In genomic region chr20:43492101-43492500, GRCh38 we compare ENCODE assay signal across 15 cellular contexts. TPM values are rescaled to one million over a fixed set of nuclear protein-coding genes. Genes with fewer than 3 reads are reported as not detected.
DNase-seq lines count a peak whose midpoint lies in the region; ATAC-seq and TF ChIP-seq lines count a peak whose summit lies in the region.
"Had no signal": no experiment of that assay in that cellular context is flagged by ENCODE, and none has a peak within 500 bp of the region (broad histone marks: within the 10 kb centered on the region; RNA-seq: fewer than 3 reads in every experiment).

No MANE protein-coding gene starts in this region.

- POLR2A ChIA-PET in OCI-LY7 (lab: Charles Lee), result no interaction called here

- no peak overlapping the region for H3K4me2 ChIP-seq in OCI-LY7 (ENCODE audit: low read length)

- intact Hi-C loops in OCI-LY7 (cut with micrococcal nuclease; ENCODE audit: unreplicated experiment) (no loop called here), heart left ventricle (cut with DNase I) (no loop called here)

- peaks cover 3% of the 10 kb centered on the region for H3K27me3 Mint-ChIP-seq in activated naive CD4-positive, alpha-beta T cell treated with anti-CD3 and anti-CD28 coated beads, Interleukin-2, amount 10 ng/mL, durations not matched to agents 7 days and 5 days

- CTCF ChIA-PET in activated naive CD4-positive, alpha-beta T cell treated with anti-CD3 and anti-CD28 coated beads, Interleukin-2, amount 10 ng/mL, durations not matched to agents 7 days and 5 days (lab: Charles Lee), result interaction anchor here (0.9 to 1.5 kb wide), 2 partner anchors 16 to 17 kb away, joined by 3 read pairs; no protein-coding TSS in a partner anchor
- CTCF ChIA-PET in OCI-LY7 (lab: Charles Lee; ENCODE audit: unreplicated experiment), result no interaction called here

- no peaks in the 10 kb centered on the region for H4K20me1 ChIP-seq in OCI-LY7 (ENCODE audit: insufficient read depth, low read length)

- no peak overlapping the region for H3K4me3 Mint-ChIP-seq in activated naive CD4-positive, alpha-beta T cell treated with anti-CD3 and anti-CD28 coated beads, Interleukin-2, amount 10 ng/mL, durations not matched to agents 7 days and 5 days
- H3K4me3 Mint-ChIP-seq: activated naive CD8-positive, alpha-beta T cell; H9; WTC11 had no signal

- no peaks in the 10 kb centered on the region for H3K27me3 ChIP-seq in heart left ventricle
- H3K27me3 ChIP-seq: transverse colon had no signal

- no peak overlapping the region for H2AFZ ChIP-seq in OCI-LY7 (ENCODE audit: low read length)

- TF ChIP-seq CTCF in OCI-LY7 (conservative IDR thresholded peaks at IDR 0.05; ENCODE audit: low read length), result no peak
- no peak for TF ChIP-seq CTCF in heart left ventricle (IDR thresholded peaks at IDR 0.05)

- no peak overlapping the region for H3K27ac ChIP-seq in OCI-LY7 (ENCODE audit: low read depth, low read length, poor library complexity, severe bottlenecking)
- no peak overlapping the region for H3K27ac ChIP-seq in heart left ventricle
- H3K27ac ChIP-seq: psoas muscle, transverse colon had no signal

- H3K4me1 ChIP-seq in OCI-LY7 (ENCODE audit: insufficient read depth, low read length, poor library complexity, severe bottlenecking), result no peaks in the 10 kb centered on the region
- H3K4me1 ChIP-seq in heart left ventricle, result no peaks in the 10 kb centered on the region
- H3K4me1 ChIP-seq: psoas muscle, transverse colon had no signal

- BruUV-seq in OCI-LY7 (replicated peaks; lab: Mats Ljungman, UMichigan), result no TSS peak

- H3K9me3 ChIP-seq in OCI-LY7 (ENCODE audit: low read length) (no peaks in the 10 kb centered on the region), heart left ventricle (peaks cover 0 to 6% (median 0%) of the 10 kb centered on the region in 12 donors)
- H3K9me3 ChIP-seq: psoas muscle, transverse colon had no signal

- peaks cover 11 to 18% of the 10 kb centered on the region in 2 donors for H3K36me3 Mint-ChIP-seq in activated naive CD4-positive, alpha-beta T cell treated with anti-CD3 and anti-CD28 coated beads, Interleukin-2, amount 50 U/mL, for 72 hours
- H3K36me3 Mint-ChIP-seq in activated naive CD4-positive, alpha-beta T cell treated with anti-CD3 and anti-CD28 coated beads, Interleukin-2, amount 10 ng/mL, durations not matched to agents 7 days and 5 days, result no peaks in the 10 kb centered on the region

- H3K9me2 ChIP-seq in OCI-LY7 (ENCODE audit: insufficient read depth, low read length), result no peaks in the 10 kb centered on the region

- peaks cover 2% of the 10 kb centered on the region for H3K4me1 Mint-ChIP-seq in activated naive CD4-positive, alpha-beta T cell treated with anti-CD3 and anti-CD28 coated beads, Interleukin-2, amount 10 ng/mL, durations not matched to agents 7 days and 5 days
- H3K4me1 Mint-ChIP-seq: H9, WTC11 had no signal

- H3K4me3 ChIP-seq in OCI-LY7 (ENCODE audit: low read depth, low read length, poor library complexity, severe bottlenecking) (no peak overlapping the region), heart left ventricle (no peak overlapping the region)
- H3K4me3 ChIP-seq: psoas muscle, transverse colon had no signal

- TF ChIP-seq POLR2A in heart left ventricle (IDR thresholded peaks at IDR 0.05), result no peak

- peak; percentile 91 to 100 for ATAC-seq in activated naive CD4-positive, alpha-beta T cell treated with anti-CD3 and anti-CD28 coated beads, Interleukin-2, amount 50 U/mL, for 72 hours
- ATAC-seq in GM21786 (IDR thresholded peaks at IDR 0.05; ENCODE audit: unreplicated experiment) (peak; percentile 81), HG03565 (IDR thresholded peaks at IDR 0.05; ENCODE audit: unreplicated experiment) (peak; percentile 98), heart left ventricle (no peak)
- ATAC-seq in stimulated activated naive CD8-positive, alpha-beta T cell treated with anti-CD3 and anti-CD28 coated beads, Interleukin-15, Interleukin-2, amounts not matched to agents 100 U/mL and 50 U/mL, for 24 hours, result peak; percentile 80
- ATAC-seq: psoas muscle, WTC11 had no signal

- no peak for DNase-seq in activated naive CD4-positive, alpha-beta T cell treated with anti-CD3 and anti-CD28 coated beads, Interleukin-2, amount 50 U/mL, for 72 hours (ENCODE audit: low spot score in 2 of 2)
- no peak for DNase-seq in activated naive CD4-positive, alpha-beta T cell treated with anti-CD3 and anti-CD28 coated beads, Interleukin-2, amount 10 ng/mL, durations not matched to agents 7 days and 5 days
- no peak for DNase-seq in stimulated activated naive CD8-positive, alpha-beta T cell treated with anti-CD3 and anti-CD28 coated beads, Interleukin-15, Interleukin-2, amounts not matched to agents 100 U/mL and 50 U/mL, for 24 hours
- DNase-seq in DMS 273 (lab: John Stamatoyannopoulos, UW; ENCODE audit: unreplicated experiment) (no peak), OCI-LY7 (ENCODE audit: low spot score) (no peak), heart left ventricle (no peak)
- DNase-seq: H9, mesendoderm, NCI-H187, psoas muscle, transverse colon had no signal

- H3K36me3 ChIP-seq in OCI-LY7 (ENCODE audit: insufficient read depth, low read length) (no peaks in the 10 kb centered on the region), heart left ventricle (no peaks in the 10 kb centered on the region)
- H3K36me3 ChIP-seq: transverse colon had no signal

- WGBS in heart left ventricle, 4 donors, result 88 to 94% (median 90%) methylated on average over 3 of the region's 3 CpGs

- no peaks in the 10 kb centered on the region for H3K79me2 ChIP-seq in OCI-LY7 (ENCODE audit: insufficient read depth, low read depth, low read length)

- peak overlapping the region in 1 of 2 donors; percentile 65 for H3K27ac Mint-ChIP-seq in activated naive CD4-positive, alpha-beta T cell treated with anti-CD3 and anti-CD28 coated beads, Interleukin-2, amount 50 U/mL, for 72 hours
- no peak overlapping the region for H3K27ac Mint-ChIP-seq in activated naive CD4-positive, alpha-beta T cell treated with anti-CD3 and anti-CD28 coated beads, Interleukin-2, amount 10 ng/mL, durations not matched to agents 7 days and 5 days
- H3K27ac Mint-ChIP-seq: activated naive CD8-positive, alpha-beta T cell; H9; WTC11 had no signal

- H3K9me3 Mint-ChIP-seq in activated naive CD4-positive, alpha-beta T cell treated with anti-CD3 and anti-CD28 coated beads, Interleukin-2, amount 50 U/mL, for 72 hours, result peaks cover 7 to 11% of the 10 kb centered on the region in 2 donors
- H3K9me3 Mint-ChIP-seq in activated naive CD4-positive, alpha-beta T cell treated with anti-CD3 and anti-CD28 coated beads, Interleukin-2, amount 10 ng/mL, durations not matched to agents 7 days and 5 days, result peaks cover 3% of the 10 kb centered on the region

RNA-seq across cellular contexts. Expression of gene L3MBTL1, which starts 15.4 kb away (rescaled TPM):
- 10 to 100 TPM in 1 of 2 donors, 1 to 10 TPM in 1; 9.1 to 15.3 TPM for total RNA-seq in activated naive CD4-positive, alpha-beta T cell treated with anti-CD3 and anti-CD28 coated beads, Interleukin-2, amount 50 U/mL, for 72 hours
- 22.4 and 23.8 TPM in 2 replicates for total RNA-seq in OCI-LY7 (2014; rRNA removed; shearing (Covaris generic))
- total RNA-seq in OCI-LY7 (2022) (27.8 and 28.3 TPM in 2 replicates), heart left ventricle (1 to 10 TPM; 2.4 to 6.9 (median 3.8) TPM)
- polyA plus RNA-seq in heart left ventricle, result 1 to 10 TPM; 1.3 to 5.1 TPM

RNA-seq across cellular contexts. Expression of gene SRSF6, which starts 34.4 kb away (rescaled TPM):
- 100 to 1,000 TPM; 105 to 159 TPM for total RNA-seq in activated naive CD4-positive, alpha-beta T cell treated with anti-CD3 and anti-CD28 coated beads, Interleukin-2, amount 50 U/mL, for 72 hours
- total RNA-seq in OCI-LY7 (2014; rRNA removed; shearing (Covaris generic)), result 64.3 and 66.9 TPM in 2 replicates
- 171 and 176 TPM in 2 replicates for total RNA-seq in OCI-LY7 (2022)
- total RNA-seq in heart left ventricle, result 10 to 100 TPM; 21.0 to 69.7 (median 47.0) TPM
- polyA plus RNA-seq in heart left ventricle, result 10 to 100 TPM; 33.5 to 39.6 TPM

Comparison
In these comparisons a context has a peak if more than half of its experiments do, and no peak if none do; other contexts are left out.
1. ATAC-seq: peak in activated naive CD4-positive, alpha-beta T cell treated with anti-CD3 and anti-CD28 coated beads, Interleukin-2, amount 50 U/mL, for 72 hours (2 of 2), GM21786 (single experiment), HG03565 (single experiment) and stimulated activated naive CD8-positive, alpha-beta T cell treated with anti-CD3 and anti-CD28 coated beads, Interleukin-15, Interleukin-2, amounts not matched to agents 100 U/mL and 50 U/mL, for 24 hours (single experiment); none in heart left ventricle (0 of 4).